Comparison of ENCODE assay signal across 1 cellular context in the genomic region with DNA sequence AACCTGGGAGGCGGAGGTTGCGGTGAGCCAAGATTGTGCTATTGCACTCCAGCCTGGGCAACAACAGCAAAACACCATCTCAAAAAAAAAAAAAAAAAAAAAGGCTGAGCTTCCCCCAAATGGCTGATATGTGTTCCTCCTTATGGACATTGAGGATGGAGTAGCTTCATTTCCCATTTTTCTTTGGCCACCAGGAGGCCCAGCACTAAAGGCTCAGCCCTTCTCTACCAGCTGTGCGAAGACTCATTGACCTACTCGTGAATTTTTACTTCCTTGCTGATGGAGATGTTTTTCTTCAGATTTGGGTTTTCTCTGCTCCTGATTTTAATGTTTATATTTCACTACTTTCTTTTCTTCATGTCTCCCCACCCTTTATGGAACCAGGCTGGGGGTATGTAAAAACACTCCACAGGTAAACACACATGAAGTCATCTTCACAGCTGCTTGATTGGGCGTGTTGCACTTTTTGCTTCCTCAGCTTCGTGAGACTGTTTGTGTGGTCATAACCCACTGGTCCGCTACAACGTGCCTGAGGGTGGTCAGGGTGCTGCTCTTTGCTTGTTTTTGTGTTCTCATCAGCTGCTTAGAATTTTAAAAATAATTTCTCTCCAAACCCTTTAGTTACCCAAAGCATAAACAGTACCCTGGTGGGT.
TF ChIP-seq lines count a peak whose summit lies in the region.

No MANE protein-coding gene starts in this region.

TF ChIP-seq in liver, 16 proteins besides CTCF, POLR2A, EP300 and RAD21 (continued from another document):
- TF ChIP-seq, protein P1, sequence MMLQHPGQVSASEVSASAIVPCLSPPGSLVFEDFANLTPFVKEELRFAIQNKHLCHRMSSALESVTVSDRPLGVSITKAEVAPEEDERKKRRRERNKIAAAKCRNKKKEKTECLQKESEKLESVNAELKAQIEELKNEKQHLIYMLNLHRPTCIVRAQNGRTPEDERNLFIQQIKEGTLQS (IDR thresholded peaks at IDR 0.05) = no peak
- TF ChIP-seq HNF4A (conservative IDR thresholded peaks at IDR 0.05) (no peak), FOXA2 (IDR thresholded peaks at IDR 0.05) (no peak)
